ENCODE assay signal across 18 cellular contexts in the genomic region with DNA sequence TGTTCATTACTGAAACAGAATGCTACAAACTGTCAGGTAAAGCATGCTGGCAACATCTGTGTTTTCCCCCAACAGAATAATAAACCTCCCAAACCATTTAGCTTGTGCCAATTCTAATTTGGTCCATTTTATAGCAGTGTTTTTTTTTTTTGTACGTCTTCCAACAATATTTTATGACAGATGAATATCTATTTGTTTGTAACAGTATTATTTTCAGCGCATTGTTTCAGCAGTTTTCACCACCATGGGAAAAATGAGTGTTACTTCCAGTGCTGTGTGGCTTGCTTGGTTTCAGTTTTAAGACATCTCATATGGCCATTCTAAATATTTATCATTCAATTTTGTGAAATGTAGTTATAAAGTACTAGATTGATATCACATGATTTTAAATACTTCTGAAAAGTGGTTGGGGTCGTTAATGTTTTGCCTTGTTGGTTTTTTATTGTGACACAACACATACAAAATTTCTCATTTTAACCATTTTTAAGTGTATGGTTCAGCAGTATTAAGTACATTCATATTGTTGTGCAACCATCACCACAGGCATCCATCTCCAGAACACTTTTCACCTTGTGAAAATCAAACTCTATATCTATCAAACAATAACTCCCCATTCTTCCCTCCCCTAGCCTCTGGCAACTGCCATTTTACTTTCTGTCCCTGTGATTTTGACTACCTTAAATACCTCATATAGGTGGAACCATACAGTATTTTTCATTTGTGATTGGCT. TPM values are rescaled to one million over a fixed set of nuclear protein-coding genes. Genes with fewer than 3 reads are reported as not detected.
DNase-seq lines count a peak whose midpoint lies in the region; ATAC-seq and TF ChIP-seq lines count a peak whose summit lies in the region.
"Had no signal": no experiment of that assay in that cellular context is flagged by ENCODE, and none has a peak within 500 bp of the region (broad histone marks: within the 10 kb centered on the region; RNA-seq: fewer than 3 reads in every experiment).

No MANE protein-coding gene starts in this region.

- H3K27ac ChIP-seq in VCaP (peak overlapping the region; percentile 13), gastroesophageal sphincter (no peak overlapping the region)
- H3K27ac ChIP-seq: 22Rv1 had no signal

- H3K36me3 ChIP-seq in skeletal muscle satellite cell (ENCODE audit: insufficient read depth, low read length) (no peaks in the 10 kb centered on the region), gastroesophageal sphincter (no peaks in the 10 kb centered on the region)

- H3K4me1 ChIP-seq in skeletal muscle satellite cell (ENCODE audit: control insufficient read depth, insufficient read depth, low read length) (peaks cover 26% of the 10 kb centered on the region), gastroesophageal sphincter (no peaks in the 10 kb centered on the region)

- TF ChIP-seq POLR2A in gastroesophageal sphincter (IDR thresholded peaks at IDR 0.05), result no peak

- peak overlapping the region; percentile 49 for H3K4me3 ChIP-seq in skeletal muscle satellite cell (ENCODE audit: low read length)
- H3K4me3 ChIP-seq in gastroesophageal sphincter, result no peak overlapping the region

- peaks cover 4% of the 10 kb centered on the region for H3K9me3 ChIP-seq in skeletal muscle satellite cell (replicated peaks; ENCODE audit: low read length)
- peaks cover 0 to 16% (median 0%) of the 10 kb centered on the region in 3 donors for H3K9me3 ChIP-seq in gastroesophageal sphincter

- H3K27me3 ChIP-seq in skeletal muscle satellite cell (ENCODE audit: control insufficient read depth, insufficient read depth, low read length) (no peaks in the 10 kb centered on the region), gastroesophageal sphincter (peaks cover 6% of the 10 kb centered on the region)

- no peak for ATAC-seq in gastroesophageal sphincter
- ATAC-seq: HepG2, PC-3 had no signal

- peak overlapping the region; percentile 82 for H3K9ac ChIP-seq in skeletal muscle satellite cell (ENCODE audit: low read depth, low read length)

- no peak for TF ChIP-seq CTCF in VCaP (conservative IDR thresholded peaks at IDR 0.05)
- TF ChIP-seq CTCF in GM10266 (IDR thresholded peaks at IDR 0.05; ENCODE audit: control insufficient read depth, insufficient read depth, low read depth, missing control alignments), result no peak
- TF ChIP-seq CTCF in gastroesophageal sphincter (IDR thresholded peaks at IDR 0.05), result no peak

- no peak for TF ChIP-seq EP300 in gastroesophageal sphincter (IDR thresholded peaks at IDR 0.05)

- DNase-seq in DMS 273 (lab: John Stamatoyannopoulos, UW; ENCODE audit: unreplicated experiment) (peak; percentile 25), DMS 273 treated with DMSO at 0.1 percent for 48 hours (lab: John Stamatoyannopoulos, UW) (no peak), fibroblast of peridontal ligament (ENCODE audit: extremely low read depth) (peak; percentile 29), COLO829 (ENCODE audit: low spot score) (no peak), GM10266 (ENCODE audit: extremely low spot score) (no peak)
- DNase-seq: CD4-positive, CD25-positive, alpha-beta regulatory T cell; KG1; NCI-H1417; NCI-H187; NCI-H2107; NCI-H82; PC-3; RPMI8226 had no signal

- H3K4me2 ChIP-seq in skeletal muscle satellite cell (ENCODE audit: low read length), result peak overlapping the region; percentile 71

- 68 to 86% methylated on average over 2 to 3 of the region's 3 CpGs for WGBS in gastroesophageal sphincter (ENCODE audit: low coverage in 1 of 2), 2 donors

RNA-seq across cellular contexts. Expression of a gene that starts 25.6 kb away (rescaled TPM):
- total RNA-seq in skeletal muscle satellite cell (2012; rRNA removed), result 21.2 and 29.2 TPM in 2 replicates
- 10 to 100 TPM; 13.2 to 20.1 (median 15.9) TPM for total RNA-seq in gastroesophageal sphincter

Comparison
In these comparisons a context has a peak if more than half of its experiments do, and no peak if none do; other contexts are left out.
1. DNase-seq: peak in DMS 273 (single experiment) and fibroblast of peridontal ligament (single experiment); none in DMS 273 treated with DMSO at 0.1 percent for 48 hours (single experiment), COLO829 (single experiment) and GM10266 (single experiment).